8 cellular contexts compared by ENCODE assay signal in genomic region chr1:23344111-23344986, GRCh38. TPM values are rescaled to one million over a fixed set of nuclear protein-coding genes. Genes with fewer than 3 reads are reported as not detected.
DNase-seq lines count a peak whose midpoint lies in the region; ATAC-seq and TF ChIP-seq lines count a peak whose summit lies in the region.

Gene HNRNPR (minus strand): TSS chr1:23344284. CDS start chr1:23341008, 3,276 bp downstream.

- H3K9me3 ChIP-seq in DND-41 (ENCODE audit: insufficient read depth, low read length, severe bottlenecking) = no peaks in the 10 kb centered on the region
- no peaks in the 10 kb centered on the region for H3K9me3 ChIP-seq in Karpas-422 (ENCODE audit: low read length)
- no peaks in the 10 kb centered on the region for H3K9me3 ChIP-seq in esophagus squamous epithelium

- H3K9ac ChIP-seq in DND-41 (ENCODE audit: low read depth, low read length) = peak within 1 kb of the TSS; percentile 98
- peak within 1 kb of the TSS; percentile 96 for H3K9ac ChIP-seq in Karpas-422 (ENCODE audit: low read length)

- H3K79me2 ChIP-seq in DND-41 (ENCODE audit: insufficient read depth, low read length) (peaks cover 56% of the 10 kb centered on the region), Karpas-422 (ENCODE audit: low read length) (peaks cover 47% of the 10 kb centered on the region)

- H3K36me3 ChIP-seq in DND-41 (ENCODE audit: insufficient read depth, low read length) (peaks cover 32% of the 10 kb centered on the region), Karpas-422 (ENCODE audit: insufficient read depth, low read length) (peaks cover 11% of the 10 kb centered on the region; the same call in 1 of the 2 replicates), esophagus squamous epithelium (no peaks in the 10 kb centered on the region)

- TF ChIP-seq POLR2A in esophagus squamous epithelium (IDR thresholded peaks at IDR 0.05) = peak in 3 of 4 donors; percentile 66 to 92 (median 82)

- TF ChIP-seq CTCF in DND-41 (IDR thresholded peaks at IDR 0.05; ENCODE audit: borderline replicate concordance, extremely low read depth, low read length, poor library complexity, severe bottlenecking) (no peak), esophagus squamous epithelium (IDR thresholded peaks at IDR 0.05) (peak in 5 of 6 experiments; percentile 13 to 36 (median 20))

- H3K27ac ChIP-seq in DND-41 (ENCODE audit: low read length) = peak within 1 kb of the TSS; percentile 98
- peak within 1 kb of the TSS; percentile 78 for H3K27ac ChIP-seq in Karpas-422 (ENCODE audit: low read length)
- peak within 1 kb of the TSS; percentile 95 to 99 (median 97) for H3K27ac ChIP-seq in esophagus squamous epithelium

- H4K20me1 ChIP-seq in DND-41 (ENCODE audit: insufficient read depth, low read length) (peaks cover 40% of the 10 kb centered on the region), Karpas-422 (ENCODE audit: insufficient read depth, low read depth, low read length) (peaks cover 42% of the 10 kb centered on the region)

- H3K4me2 ChIP-seq in DND-41 (ENCODE audit: insufficient read depth, low read length) = peak within 1 kb of the TSS; percentile 92
- H3K4me2 ChIP-seq in Karpas-422 (ENCODE audit: low read depth, low read length, poor library complexity, severe bottlenecking) = peak within 1 kb of the TSS; percentile 95

- intact Hi-C loops in esophagus squamous epithelium (cut with DNase I) = no loop called here

- H3K4me1 ChIP-seq in DND-41 (ENCODE audit: insufficient read depth, low read length) (peaks cover 40% of the 10 kb centered on the region), Karpas-422 (ENCODE audit: low read length) (peaks cover 41% of the 10 kb centered on the region), esophagus squamous epithelium (peaks cover 6 to 48% (median 36%) of the 10 kb centered on the region in 3 donors)

- H3K27me3 ChIP-seq in DND-41 (ENCODE audit: insufficient read depth, low read length, poor library complexity) (no peaks in the 10 kb centered on the region), Karpas-422 (ENCODE audit: low read length) (no peaks in the 10 kb centered on the region), esophagus squamous epithelium (no peaks in the 10 kb centered on the region)

- H3K4me3 ChIP-seq in DND-41 (ENCODE audit: low read depth in 1 of 2, low read length in 2 of 2) (peak within 1 kb of the TSS; percentile 77 to 87), Karpas-422 (ENCODE audit: low read length) (peak within 1 kb of the TSS; percentile 84), esophagus squamous epithelium (peak within 1 kb of the TSS; percentile 66 to 95 (median 90))

- no peaks in the 10 kb centered on the region for H3K9me2 ChIP-seq in Karpas-422 (replicated peaks; ENCODE audit: insufficient read depth, low read length)

- H2AFZ ChIP-seq in DND-41 (ENCODE audit: low read depth, low read length) = peak within 1 kb of the TSS; percentile 99
- peak within 1 kb of the TSS; percentile 98 for H2AFZ ChIP-seq in Karpas-422 (ENCODE audit: low read length)

- DNase-seq in DND-41 (peak; percentile 100), Karpas-422 (peak; percentile 100), RKO (ENCODE audit: low spot score) (peak; percentile 100), activated T-helper 1 cell treated with Interleukin-2 at 50 U/mL for 16 hours (ENCODE audit: low read depth) (peak; percentile 96), esophagus squamous epithelium (lab: John Stamatoyannopoulos, UW) (peak; percentile 96), myocyte (ENCODE audit: low read depth) (peak; percentile 100)
- DNase-seq in stimulated activated CD8-positive, alpha-beta memory T cell treated with anti-CD3 and anti-CD28 coated beads, Interleukin-7, amount 100 ng/mL, for 48 hours (ENCODE audit: extremely low read depth in 1 of 2, low read depth in 1 of 2) = peak; percentile 99

- WGBS in esophagus squamous epithelium, 2 donors = 2% methylated on average over 11 of the region's 87 CpGs; no CpG with 5 or more reads in 1 of the 2 donors

- ATAC-seq in DND-41 (ENCODE audit: insufficient read depth, low read depth) (peak; percentile 97), GM21825 (IDR thresholded peaks at IDR 0.05; ENCODE audit: unreplicated experiment) (peak; percentile 91)

RNA-seq across cellular contexts. Expression of gene HNRNPR, which starts in this region (rescaled TPM):
- total RNA-seq in Karpas-422 (2014; rRNA removed; shearing (Covaris generic); ENCODE audit: low replicate concordance) = 120 and 130 TPM in 2 replicates
- 10 to 100 TPM; 60.9 to 90.2 (median 76.8) TPM for total RNA-seq in esophagus squamous epithelium
- 85.9 and 91.8 TPM in 2 replicates for total RNA-seq in myocyte
- polyA plus RNA-seq in myocyte (2012) = 71.9 TPM

Comparison
In these comparisons a context has a peak if more than half of its experiments do, and no peak if none do; other contexts are left out.
1. Peak in every context shown above with its lines: DNase-seq, ATAC-seq, H3K4me3 ChIP-seq and H3K27ac ChIP-seq.